18 cellular contexts compared by ENCODE assay signal in the genomic region with DNA sequence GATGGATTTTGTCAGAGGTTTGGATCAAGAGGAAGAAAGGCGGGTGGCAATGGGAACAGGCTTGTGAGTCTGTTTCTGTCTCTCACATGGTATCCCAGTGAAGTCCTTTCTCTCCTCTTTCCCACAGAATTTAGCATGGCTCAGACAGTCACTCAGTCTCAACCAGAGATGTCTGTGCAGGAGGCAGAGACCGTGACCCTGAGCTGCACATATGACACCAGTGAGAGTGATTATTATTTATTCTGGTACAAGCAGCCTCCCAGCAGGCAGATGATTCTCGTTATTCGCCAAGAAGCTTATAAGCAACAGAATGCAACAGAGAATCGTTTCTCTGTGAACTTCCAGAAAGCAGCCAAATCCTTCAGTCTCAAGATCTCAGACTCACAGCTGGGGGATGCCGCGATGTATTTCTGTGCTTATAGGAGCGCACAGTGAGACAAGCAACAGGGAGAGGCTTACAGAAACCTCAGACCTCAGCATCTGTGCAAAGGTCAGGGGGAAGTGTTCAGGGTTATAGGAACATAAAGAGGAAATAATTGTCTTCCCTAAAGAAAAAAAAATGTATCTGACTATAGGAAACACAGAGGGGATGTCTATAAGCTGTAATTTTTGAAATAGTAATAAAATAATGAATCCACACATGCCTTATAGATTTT.
DNase-seq lines count a peak whose midpoint lies in the region; ATAC-seq and TF ChIP-seq lines count a peak whose summit lies in the region.
"Had no signal": no experiment of that assay in that cellular context is flagged by ENCODE, and none has a peak within 500 bp of the region (broad histone marks: within the 10 kb centered on the region; RNA-seq: fewer than 3 reads in every experiment).

No MANE protein-coding gene starts in this region.

- H3K4me3 Mint-ChIP-seq in Caco-2 (ENCODE audit: unreplicated experiment) (no peak overlapping the region), chondrocyte (ENCODE audit: unreplicated experiment) (peak overlapping the region; percentile 14)
- H3K4me3 Mint-ChIP-seq: brain had no signal

- peak; percentile 10 for DNase-seq in CD1c-positive myeloid dendritic cell (ENCODE audit: extremely low spot score)
- no peak for DNase-seq in Caco-2
- peak; percentile 10 for DNase-seq in RPMI8226
- no peak for DNase-seq in chondrocyte (ENCODE audit: low spot score)
- DNase-seq in brain microvascular endothelial cell = no peak
- DNase-seq in left ventricle myocardium inferior = no peak
- DNase-seq: DMS79; heart right ventricle; mucosa of descending colon; stimulated activated naive CD4-positive, alpha-beta T cell treated with Interleukin-2 at 50 U/mL for 16 hours; WERI-Rb-1 had no signal

- intact Hi-C loops in Caco-2 (cut with micrococcal nuclease; ENCODE audit: unreplicated experiment) = no loop called here
- intact Hi-C loops in left ventricle myocardium inferior (cut with micrococcal nuclease) = no loop called here

- H3K36me3 Mint-ChIP-seq in Caco-2 (ENCODE audit: insufficient read depth, unreplicated experiment) = no peaks in the 10 kb centered on the region
- no peaks in the 10 kb centered on the region for H3K36me3 Mint-ChIP-seq in chondrocyte (ENCODE audit: low read depth)
- H3K36me3 Mint-ChIP-seq: brain had no signal

- in situ Hi-C loops in brain microvascular endothelial cell (cut with HindIII; ENCODE audit: low pct_ligation_motif_present, low sequenced_read_pairs) = no loop called here

- H3K4me3 ChIP-seq in Caco-2 (ENCODE audit: low read depth, low read length) (no peak overlapping the region), brain microvascular endothelial cell (ENCODE audit: low read depth, low read length) (no peak overlapping the region), left ventricle myocardium inferior (no peak overlapping the region)
- H3K4me3 ChIP-seq: HAP-1, heart right ventricle, mucosa of descending colon, SJSA1, smooth muscle cell had no signal

- no peaks in the 10 kb centered on the region for H3K27me3 ChIP-seq in Caco-2 (replicated peaks; ENCODE audit: control insufficient read depth, insufficient read depth, low read length)
- no peaks in the 10 kb centered on the region for H3K27me3 ChIP-seq in brain microvascular endothelial cell (replicated peaks)
- peaks cover 36% of the 10 kb centered on the region for H3K27me3 ChIP-seq in left ventricle myocardium inferior (ENCODE audit: low read depth)
- H3K27me3 ChIP-seq: SJSA1 had no signal

- H3K36me3 ChIP-seq in Caco-2 (ENCODE audit: control insufficient read depth, insufficient read depth, low read length) = no peaks in the 10 kb centered on the region
- H3K36me3 ChIP-seq in brain microvascular endothelial cell (replicated peaks) = no peaks in the 10 kb centered on the region
- H3K36me3 ChIP-seq in left ventricle myocardium inferior = no peaks in the 10 kb centered on the region
- H3K36me3 ChIP-seq: HAP-1, heart right ventricle, SJSA1, WERI-Rb-1 had no signal

- H3K27me3 Mint-ChIP-seq in Caco-2 (ENCODE audit: insufficient read depth, unreplicated experiment) (no peaks in the 10 kb centered on the region), chondrocyte (ENCODE audit: low read depth) (no peaks in the 10 kb centered on the region)
- H3K27me3 Mint-ChIP-seq: brain had no signal

- H3K4me1 ChIP-seq in Caco-2 = no peaks in the 10 kb centered on the region
- H3K4me1 ChIP-seq in left ventricle myocardium inferior = no peaks in the 10 kb centered on the region
- H3K4me1 ChIP-seq: HAP-1, parathyroid adenoma, SJSA1 had no signal

- H3K4me1 Mint-ChIP-seq in Caco-2 (ENCODE audit: low read depth, unreplicated experiment) = peaks cover 15% of the 10 kb centered on the region
- peaks cover 68% of the 10 kb centered on the region for H3K4me1 Mint-ChIP-seq in chondrocyte (ENCODE audit: low read depth)

- no peak for TF ChIP-seq CTCF in Caco-2 (IDR thresholded peaks at IDR 0.05; ENCODE audit: insufficient read depth in 1 of 2, low read depth in 1 of 2, low read length in 1 of 2, severe bottlenecking in 1 of 2, unreplicated experiment in 1 of 2)
- TF ChIP-seq CTCF in chondrocyte (IDR thresholded peaks at IDR 0.05) = no peak
- no peak for TF ChIP-seq CTCF in brain microvascular endothelial cell (IDR thresholded peaks at IDR 0.05; ENCODE audit: low read depth, low read length, missing control alignments)
- no peak for TF ChIP-seq CTCF in left ventricle myocardium inferior (IDR thresholded peaks at IDR 0.05; ENCODE audit: borderline replicate concordance)

- no peak for ATAC-seq in HG03521 (IDR thresholded peaks at IDR 0.05; ENCODE audit: unreplicated experiment)
- no peak for ATAC-seq in HG03095 (IDR thresholded peaks at IDR 0.05; ENCODE audit: unreplicated experiment)
- ATAC-seq: heart right ventricle, mucosa of descending colon had no signal

- H3K9me3 Mint-ChIP-seq in Caco-2 (ENCODE audit: unreplicated experiment) (peaks cover 18% of the 10 kb centered on the region), chondrocyte (ENCODE audit: low read depth) (no peaks in the 10 kb centered on the region)
- H3K9me3 Mint-ChIP-seq: brain had no signal

- H3K9me3 ChIP-seq in Caco-2 = 0 out of 2 replicates have a peak, but pooled peaks cover 3% of the 10 kb centered on the region
- no peaks in the 10 kb centered on the region for H3K9me3 ChIP-seq in left ventricle myocardium inferior (replicated peaks)
- H3K9me3 ChIP-seq: HAP-1, heart right ventricle, mucosa of descending colon, SJSA1 had no signal

- H3K27ac ChIP-seq in brain microvascular endothelial cell (no peak overlapping the region), left ventricle myocardium inferior (replicated peaks) (no peak overlapping the region)
- H3K27ac ChIP-seq: heart right ventricle, parathyroid adenoma, SJSA1, WERI-Rb-1 had no signal

- no TSS peak for BruUV-seq in Caco-2 (replicated peaks; lab: Mats Ljungman, UMichigan)

- POLR2A ChIA-PET in Caco-2 (lab: Charles Lee) = interaction anchor here (0.6 kb wide), 1 partner anchor 164 kb away, joined by 3 read pairs; no protein-coding TSS in a partner anchor

- H3K27ac Mint-ChIP-seq in Caco-2 (ENCODE audit: unreplicated experiment) (peak overlapping the region; percentile 5), chondrocyte (ENCODE audit: unreplicated experiment) (peak overlapping the region; percentile 82)

- CTCF ChIA-PET in Caco-2 (lab: Charles Lee) = no interaction called here

Comparison
In these comparisons a context has a peak if more than half of its experiments do, and no peak if none do; other contexts are left out.
1. DNase-seq: peak in CD1c-positive myeloid dendritic cell (single experiment) and RPMI8226 (single experiment); none in Caco-2 (0 of 2), chondrocyte (single experiment), brain microvascular endothelial cell (single experiment) and left ventricle myocardium inferior (single experiment).